Comparison of ENCODE assay signal across 10 cellular contexts in genomic region chr4:158721680-158722079, GRCh38. TPM values are rescaled to one million over a fixed set of nuclear protein-coding genes. Genes with fewer than 3 reads are reported as not detected.
DNase-seq lines count a peak whose midpoint lies in the region; ATAC-seq and TF ChIP-seq lines count a peak whose summit lies in the region.
"Had no signal": no experiment of that assay in that cellular context is flagged by ENCODE, and none has a peak within 500 bp of the region (broad histone marks: within the 10 kb centered on the region; RNA-seq: fewer than 3 reads in every experiment).

No MANE protein-coding gene starts in this region.

- H3K14ac ChIP-seq in mesenchymal stem cell (ENCODE audit: low read length in 2 of 2): no peak overlapping the region

- WGBS in mesenchymal stem cell: 100% methylated on average over 1 of the region's 1 CpG

- no peak for TF ChIP-seq CTCF in HEK293 (tag by site-specific recombination; IDR thresholded peaks at IDR 0.05)

- H3K36me3 Mint-ChIP-seq in CD4-positive, CD25-positive, alpha-beta regulatory T cell: peaks cover 33% of the 10 kb centered on the region
- peaks cover 71% of the 10 kb centered on the region for H3K36me3 Mint-ChIP-seq in activated T-helper 17 cell treated with anti-CD3 and anti-CD28 coated beads, Interleukin-2, amount 50 U/mL, for 72 hours (ENCODE audit: low read depth)

- H3K9ac ChIP-seq in mesenchymal stem cell (ENCODE audit: low read length): peak overlapping the region; percentile 95

- H2BK15ac ChIP-seq in mesenchymal stem cell (ENCODE audit: low read depth, poor library complexity, severe bottlenecking): no peak overlapping the region

- in situ Hi-C loops in KBM-7 (cut with MboI; ENCODE audit: low pct_unique_long_range_greater_than_20kb, low sequenced_read_pairs): no loop called here

- peaks cover 13% of the 10 kb centered on the region for H3K79me1 ChIP-seq in mesenchymal stem cell (replicated peaks; ENCODE audit: low read length, poor library complexity, severe bottlenecking)

- H3K4me3 Mint-ChIP-seq in CD4-positive, CD25-positive, alpha-beta regulatory T cell: peak overlapping the region; percentile 97 to 100 (median 99)
- H3K4me3 Mint-ChIP-seq in activated T-helper 17 cell treated with anti-CD3 and anti-CD28 coated beads, Interleukin-2, amount 50 U/mL, for 72 hours: peak overlapping the region; percentile 98

- peaks cover 8% of the 10 kb centered on the region for H3K4me1 ChIP-seq in CD4-positive, CD25-positive, alpha-beta regulatory T cell (ENCODE audit: control insufficient read depth, insufficient read depth, low read length, poor library complexity, severe bottlenecking)
- no peaks in the 10 kb centered on the region for H3K4me1 ChIP-seq in HEK293 (ENCODE audit: control insufficient read depth, insufficient read depth, low read length)
- H3K4me1 ChIP-seq in mesenchymal stem cell (ENCODE audit: control insufficient read depth, insufficient read depth, low read depth, low read length): peaks cover 4% of the 10 kb centered on the region

- no peak overlapping the region for H3K18ac ChIP-seq in mesenchymal stem cell (ENCODE audit: low read depth in 1 of 2, low read length in 2 of 2)

- H3K27ac ChIP-seq in CD4-positive, CD25-positive, alpha-beta regulatory T cell (ENCODE audit: insufficient read depth, low read length, poor library complexity, severe bottlenecking): peak overlapping the region; percentile 93
- no peak overlapping the region for H3K27ac ChIP-seq in HEK293 (ENCODE audit: extremely low read depth, low read depth, low read length)
- H3K27ac ChIP-seq in mesenchymal stem cell (ENCODE audit: low read length, poor library complexity, severe bottlenecking): no peak overlapping the region

- POLR2A ChIA-PET in HEK293 (lab: Yijun Ruan, JAX): no interaction called here

- H3K4me1 Mint-ChIP-seq in CD4-positive, CD25-positive, alpha-beta regulatory T cell: peaks cover 25 to 58% (median 40%) of the 10 kb centered on the region in 4 donors
- peaks cover 35% of the 10 kb centered on the region for H3K4me1 Mint-ChIP-seq in activated T-helper 17 cell treated with anti-CD3 and anti-CD28 coated beads, Interleukin-2, amount 50 U/mL, for 72 hours

- peaks cover 0 to 1% (median 0%) of the 10 kb centered on the region in 7 donors for H3K9me3 Mint-ChIP-seq in CD4-positive, CD25-positive, alpha-beta regulatory T cell
- no peaks in the 10 kb centered on the region for H3K9me3 Mint-ChIP-seq in activated T-helper 17 cell treated with anti-CD3 and anti-CD28 coated beads, Interleukin-2, amount 50 U/mL, for 72 hours

- H4K91ac ChIP-seq in mesenchymal stem cell (ENCODE audit: low read length): no peak overlapping the region

- peaks cover 5% of the 10 kb centered on the region for H3K27me3 ChIP-seq in CD4-positive, CD25-positive, alpha-beta regulatory T cell (ENCODE audit: control insufficient read depth, insufficient read depth, low read length)
- H3K27me3 ChIP-seq in mesenchymal stem cell (ENCODE audit: control insufficient read depth in 1 of 2, insufficient read depth in 1 of 2, low read length in 2 of 2): no peaks in the 10 kb centered on the region

- H2AK5ac ChIP-seq in mesenchymal stem cell (ENCODE audit: low read length, severe bottlenecking): no peak overlapping the region

- H3K36me3 ChIP-seq in CD4-positive, CD25-positive, alpha-beta regulatory T cell (ENCODE audit: control insufficient read depth, insufficient read depth, low read length): peaks cover 35% of the 10 kb centered on the region
- peaks cover under 1 to 45% of the 10 kb centered on the region in 2 experiments for H3K36me3 ChIP-seq in HEK293 (ENCODE audit: control insufficient read depth in 2 of 2, insufficient read depth in 1 of 2, low read length in 2 of 2)
- peaks cover 9 to 43% of the 10 kb centered on the region in 2 experiments for H3K36me3 ChIP-seq in mesenchymal stem cell (ENCODE audit: control insufficient read depth in 1 of 2, insufficient read depth in 2 of 2, low read depth in 1 of 2, low read length in 2 of 2)

- H4K8ac ChIP-seq in mesenchymal stem cell (ENCODE audit: low read length): no peak overlapping the region

- DNase-seq in CD4-positive, CD25-positive, alpha-beta regulatory T cell: no peak
- DNase-seq in mesenchymal stem cell (no peak), COLO829 (ENCODE audit: low spot score) (no peak), NCI-H748 (lab: John Stamatoyannopoulos, UW; ENCODE audit: unreplicated experiment) (no peak), KBM-7 (no peak)
- DNase-seq: activated effector memory CD4-positive, alpha-beta T cell treated with Interleukin-2 at 50 U/mL for 16 hours; NCI-H2107 had no signal

- peak overlapping the region in 2 of 3 donors; percentile 97 to 99 for H3K27ac Mint-ChIP-seq in CD4-positive, CD25-positive, alpha-beta regulatory T cell
- H3K27ac Mint-ChIP-seq in activated T-helper 17 cell treated with anti-CD3 and anti-CD28 coated beads, Interleukin-2, amount 50 U/mL, for 72 hours: peak overlapping the region; percentile 99

- H3K4ac ChIP-seq in mesenchymal stem cell (ENCODE audit: low read depth in 1 of 2, low read length in 2 of 2): no peak overlapping the region

- H2BK120ac ChIP-seq in mesenchymal stem cell (ENCODE audit: low read depth, low read length): no peak overlapping the region

- H3K23ac ChIP-seq in mesenchymal stem cell (ENCODE audit: low read length in 2 of 2): no peak overlapping the region

- H2BK5ac ChIP-seq in mesenchymal stem cell (ENCODE audit: low read depth, low read length, poor library complexity, severe bottlenecking): no peak overlapping the region

- no peak overlapping the region for H2BK12ac ChIP-seq in mesenchymal stem cell (ENCODE audit: low read length in 2 of 2)

- CTCF ChIA-PET in HEK293 (lab: Yijun Ruan, JAX): no interaction called here

- ATAC-seq in CD4-positive, CD25-positive, alpha-beta regulatory T cell (ENCODE audit: low read depth in 2 of 2): no peak
- ATAC-seq in activated T-helper 17 cell treated with anti-CD3 and anti-CD28 coated beads, Interleukin-2, amount 50 U/mL, for 72 hours (replicated peaks): no peak
- no peak for ATAC-seq in GM21447 (IDR thresholded peaks at IDR 0.05; ENCODE audit: unreplicated experiment)

- H3K4me3 ChIP-seq in CD4-positive, CD25-positive, alpha-beta regulatory T cell (ENCODE audit: low read depth, low read length): peak overlapping the region; percentile 97
- no peak overlapping the region for H3K4me3 ChIP-seq in HEK293 (ENCODE audit: low read depth, low read length)
- peak overlapping the region in 1 of 2 experiments; percentile 86 for H3K4me3 ChIP-seq in mesenchymal stem cell (ENCODE audit: insufficient read depth in 1 of 2, low read depth in 1 of 2, low read length in 2 of 2)

- no peaks in the 10 kb centered on the region for H3K9me3 ChIP-seq in CD4-positive, CD25-positive, alpha-beta regulatory T cell (ENCODE audit: control insufficient read depth in 2 of 2, low read length in 2 of 2)
- no peaks in the 10 kb centered on the region for H3K9me3 ChIP-seq in HEK293 (ENCODE audit: control insufficient read depth, insufficient read depth, low read depth, low read length)
- H3K9me3 ChIP-seq in mesenchymal stem cell (ENCODE audit: control insufficient read depth, low read length): no peaks in the 10 kb centered on the region

- H3K4me2 ChIP-seq in mesenchymal stem cell (ENCODE audit: low read length, poor library complexity, severe bottlenecking): no peak overlapping the region

- H2AFZ ChIP-seq in mesenchymal stem cell (ENCODE audit: low read depth, low read length): no peak overlapping the region

- peaks cover 12% of the 10 kb centered on the region for H3K27me3 Mint-ChIP-seq in CD4-positive, CD25-positive, alpha-beta regulatory T cell
- H3K27me3 Mint-ChIP-seq in activated T-helper 17 cell treated with anti-CD3 and anti-CD28 coated beads, Interleukin-2, amount 50 U/mL, for 72 hours: peaks cover under 1% of the 10 kb centered on the region

TF ChIP-seq in HEK293, 187 proteins besides CTCF, POLR2A, EP300 and RAD21 (continues in another document):
- peak; percentile 85 for TF ChIP-seq ZNF146 (tag by site-specific recombination; IDR thresholded peaks at IDR 0.05)

RNA-seq across cellular contexts. Expression of gene PPID, which starts 1.5 kb away (rescaled TPM):
- 18.3 TPM for total RNA-seq in CD4-positive, CD25-positive, alpha-beta regulatory T cell
- polyA plus RNA-seq in CD4-positive, CD25-positive, alpha-beta regulatory T cell: 10 to 100 TPM; 44.6 to 50.4 (median 47.1) TPM
- total RNA-seq in activated T-helper 17 cell treated with anti-CD3 and anti-CD28 coated beads, Interleukin-2, amount 50 U/mL, for 72 hours: 100 to 1,000 TPM in 1 of 2 donors, 10 to 100 TPM in 1; 54.6 to 151 TPM
- 34.9 TPM for polyA plus RNA-seq in mesenchymal stem cell (2013, experiment 1 of 2)
- 32.4 TPM for polyA plus RNA-seq in mesenchymal stem cell (2013, experiment 2 of 2)

RNA-seq across cellular contexts. Expression of gene FNIP2, which starts 47.1 kb away (rescaled TPM):
- 8.9 TPM for total RNA-seq in CD4-positive, CD25-positive, alpha-beta regulatory T cell
- 1 to 10 TPM; 1.5 to 3.9 (median 2.1) TPM for polyA plus RNA-seq in CD4-positive, CD25-positive, alpha-beta regulatory T cell
- total RNA-seq in activated T-helper 17 cell treated with anti-CD3 and anti-CD28 coated beads, Interleukin-2, amount 50 U/mL, for 72 hours: 10 to 100 TPM; 33.4 to 45.9 TPM
- 16.4 TPM for polyA plus RNA-seq in mesenchymal stem cell (2013, experiment 1 of 2)
- polyA plus RNA-seq in mesenchymal stem cell (2013, experiment 2 of 2): 18.0 TPM

RNA-seq across cellular contexts. Expression of gene ETFDH, which starts 49.6 kb away (rescaled TPM):
- total RNA-seq in CD4-positive, CD25-positive, alpha-beta regulatory T cell: 15.9 TPM
- polyA plus RNA-seq in CD4-positive, CD25-positive, alpha-beta regulatory T cell: 10 to 100 TPM in 1 of 4 donors, 1 to 10 TPM in 3; 8.1 to 10.2 (median 9.2) TPM
- 10 to 100 TPM; 40.8 to 47.8 TPM for total RNA-seq in activated T-helper 17 cell treated with anti-CD3 and anti-CD28 coated beads, Interleukin-2, amount 50 U/mL, for 72 hours
- polyA plus RNA-seq in mesenchymal stem cell (2013, experiment 1 of 2): 16.9 TPM
- polyA plus RNA-seq in mesenchymal stem cell (2013, experiment 2 of 2): 16.7 TPM

RNA-seq across cellular contexts. Expression of gene C4orf46, which starts 50.0 kb away (rescaled TPM):
- total RNA-seq in CD4-positive, CD25-positive, alpha-beta regulatory T cell: 6.9 TPM
- 1 to 10 TPM; 4.9 to 7.6 (median 5.1) TPM for polyA plus RNA-seq in CD4-positive, CD25-positive, alpha-beta regulatory T cell
- total RNA-seq in activated T-helper 17 cell treated with anti-CD3 and anti-CD28 coated beads, Interleukin-2, amount 50 U/mL, for 72 hours: 10 to 100 TPM; 19.6 to 22.2 TPM
- 7.5 TPM for polyA plus RNA-seq in mesenchymal stem cell (2013, experiment 1 of 2)
- polyA plus RNA-seq in mesenchymal stem cell (2013, experiment 2 of 2): 7.9 TPM
